In the genomic region with DNA sequence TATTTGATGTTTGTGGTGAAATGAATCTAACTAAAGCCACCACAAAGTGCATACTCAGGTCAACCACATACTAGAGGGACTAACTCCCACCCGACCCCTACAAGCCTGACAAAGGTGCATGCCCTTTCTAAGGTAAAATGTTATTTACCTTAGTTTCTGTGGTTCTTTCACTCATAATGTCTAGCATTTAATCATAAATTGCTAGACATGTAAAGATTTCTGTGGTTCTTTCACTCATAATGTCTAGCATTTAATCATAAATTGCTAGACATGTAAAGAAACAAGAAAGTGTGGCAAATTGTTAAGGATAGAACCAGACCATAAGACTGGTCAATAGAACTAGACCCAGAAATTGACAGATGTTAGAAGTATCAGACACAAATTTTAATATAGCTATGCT, we compare ENCODE assay signal across 35 cellular contexts.
"Had no signal": no experiment of that assay in that cellular context is flagged by ENCODE, and none has a peak within 500 bp of the region (broad histone marks: within the 10 kb centered on the region; RNA-seq: fewer than 3 reads in every experiment).

No MANE protein-coding gene starts in this region.

- H3K36me3 ChIP-seq: MG63 had no signal

- DNase-seq: Karpas-422, Kasumi-1, MG63, MM.1S, MV-4-11, NCI-H1048, NCI-H1092, NCI-H1092 treated with DMSO at 0.1 percent for 48 hours, NCI-H1105, NCI-H1105 treated with DMSO at 0.1 percent for 48 hours, NCI-H1417, NCI-H1417 treated with DMSO at 0.1 percent for 48 hours, NCI-H1436, NCI-H1436 treated with DMSO at 0.1 percent for 48 hours, NCI-H146, NCI-H1694, NCI-H1694 treated with DMSO at 0.1 percent for 48 hours, NCI-H187, NCI-H187 treated with DMSO at 0.1 percent for 48 hours, NCI-H1930, NCI-H2029, NCI-H2029 treated with DMSO at 0.1 percent for 48 hours, NCI-H2081, NCI-H2081 treated with DMSO at 0.1 percent for 48 hours, NCI-H2107, NCI-H2171, NCI-H2171 treated with DMSO at 0.1 percent for 48 hours, NCI-H2227 treated with DMSO at 0.1 percent for 48 hours, NCI-H226, NCI-H345, NCI-H446, NCI-H446 treated with DMSO at 0.1 percent for 48 hours, NCI-H510A, NCI-H510A treated with DMSO at 0.1 percent for 48 hours, NCI-H524 treated with DMSO at 0.1 percent for 48 hours had no signal

- H3K4me3 ChIP-seq: MG63 had no signal
